ENCODE assay signal across 8 cellular contexts in the genomic region with DNA sequence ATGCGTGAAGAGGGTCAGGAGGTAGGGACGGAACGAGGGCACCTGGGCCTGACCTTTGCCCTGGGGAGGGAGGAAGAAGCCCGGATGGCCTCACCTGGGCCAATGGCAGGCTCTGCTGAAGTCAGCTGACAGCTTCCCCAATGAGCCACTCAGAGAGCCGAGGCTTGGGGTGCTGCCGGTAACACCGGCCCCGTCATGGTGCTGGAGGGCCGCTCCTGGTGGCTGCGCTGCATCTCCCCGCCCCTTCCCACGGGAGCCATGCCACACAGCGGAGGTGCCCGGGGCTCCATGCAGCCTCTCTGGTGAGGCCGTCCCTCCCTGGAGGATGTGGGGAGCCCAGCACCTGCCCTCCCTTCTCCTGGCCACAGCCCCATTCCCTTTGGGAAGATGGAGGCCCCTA.
"Had no signal": no experiment of that assay in that cellular context is flagged by ENCODE, and none has a peak within 500 bp of the region (broad histone marks: within the 10 kb centered on the region; RNA-seq: fewer than 3 reads in every experiment).

No MANE protein-coding gene starts in this region.

- FAIRE-seq: G401.6, GM12878, GM12891, GM12892, GM18507, GM19239 had no signal

- H3K4me3 ChIP-seq: GM12878 had no signal

- ATAC-seq: GM12878 had no signal

- DNase-seq: GDM1, GF-D8 had no signal
